ENCODE assay signal across 8 cellular contexts in genomic region chr19:9834302-9834725, GRCh38. TPM values are rescaled to one million over a fixed set of nuclear protein-coding genes. Genes with fewer than 3 reads are reported as not detected.
DNase-seq lines count a peak whose midpoint lies in the region; ATAC-seq and TF ChIP-seq lines count a peak whose summit lies in the region.

No MANE protein-coding gene starts in this region.

- H3K9me2 ChIP-seq in PC-9 (ENCODE audit: insufficient read depth) = no peaks in the 10 kb centered on the region

- peaks cover 12 to 46% of the 10 kb centered on the region in 2 experiments; a peak in 2 of 3 replicates for H3K36me3 ChIP-seq in HEK293 (ENCODE audit: control insufficient read depth in 2 of 2, insufficient read depth in 1 of 2, low read length in 2 of 2)
- H3K36me3 ChIP-seq in brain microvascular endothelial cell (replicated peaks) = peaks cover 10% of the 10 kb centered on the region
- H3K36me3 ChIP-seq in muscle layer of colon (ENCODE audit: insufficient read depth, low read length) = peaks cover 16% of the 10 kb centered on the region
- H3K36me3 ChIP-seq in PC-9 (ENCODE audit: low read depth) = no peaks in the 10 kb centered on the region; the same call in none of the 2 replicates

- H4K20me1 ChIP-seq in PC-9 (ENCODE audit: insufficient read depth) = 0 out of 2 replicates have a peak, but pooled peaks cover 15% of the 10 kb centered on the region

- POLR2A ChIA-PET in HEK293 (lab: Yijun Ruan, JAX) = interaction anchor here (0.7 to 1.6 kb wide), 3 partner anchors 11 to 15 kb away, joined by 3 to 8 read pairs (median 6); partner anchors contain the start of gene FBXL12
- POLR2A ChIA-PET in PC-9 (lab: Charles Lee; ENCODE audit: unreplicated experiment) = interaction anchor here (0.6 to 0.7 kb wide), 2 partner anchors 23 to 83 kb away, joined by 4 to 6 read pairs; no protein-coding TSS in a partner anchor

- no TSS peak for BruUV-seq in PC-9 (replicated peaks; lab: Mats Ljungman, UMichigan)

- H3K27me3 ChIP-seq in brain microvascular endothelial cell (replicated peaks) = no peaks in the 10 kb centered on the region
- H3K27me3 ChIP-seq in muscle layer of colon (ENCODE audit: control insufficient read depth in 1 of 2, insufficient read depth in 2 of 2, low read length in 2 of 2) = no peaks in the 10 kb centered on the region
- no peaks in the 10 kb centered on the region for H3K27me3 ChIP-seq in PC-9 (ENCODE audit: insufficient read depth, low read depth)

- peaks cover 13% of the 10 kb centered on the region for H3F3A ChIP-seq in PC-9 (ENCODE audit: insufficient read depth, low read depth)

- H3K4me2 ChIP-seq in PC-9 = no peak overlapping the region

- no peak for TF ChIP-seq CTCF in 22Rv1 (IDR thresholded peaks at IDR 0.05)
- no peak for TF ChIP-seq CTCF in HEK293 (tag by site-specific recombination; IDR thresholded peaks at IDR 0.05)
- no peak for TF ChIP-seq CTCF in brain microvascular endothelial cell (IDR thresholded peaks at IDR 0.05; ENCODE audit: low read depth, low read length, missing control alignments)
- TF ChIP-seq CTCF in PC-9 (conservative IDR thresholded peaks at IDR 0.05) = no peak

- H3K79me2 ChIP-seq in PC-9 (ENCODE audit: low read depth) = peaks cover 25% of the 10 kb centered on the region

- H3K9me3 ChIP-seq in HEK293 (ENCODE audit: control insufficient read depth, insufficient read depth, low read depth, low read length) (no peaks in the 10 kb centered on the region), muscle layer of colon (ENCODE audit: low read length) (no peaks in the 10 kb centered on the region), PC-9 (ENCODE audit: insufficient read depth, low read depth) (no peaks in the 10 kb centered on the region)

- in situ Hi-C loops in brain microvascular endothelial cell (cut with HindIII; ENCODE audit: low pct_ligation_motif_present, low sequenced_read_pairs) = no loop called here

- no peak for ATAC-seq in HG02678 (IDR thresholded peaks at IDR 0.05; ENCODE audit: unreplicated experiment)

- CTCF ChIA-PET in HEK293 (lab: Yijun Ruan, JAX) (interaction anchor here (0.5 to 1.4 kb wide), 6 partner anchors 8 to 63 kb away, joined by 3 to 5 read pairs (median 3); no protein-coding TSS in a partner anchor), PC-9 (lab: Charles Lee) (interaction anchor here (0.7 kb wide), 1 partner anchor 787 kb away, joined by 4 read pairs; no protein-coding TSS in a partner anchor)

- H3K4me1 ChIP-seq in HEK293 (ENCODE audit: control insufficient read depth, insufficient read depth, low read length) = no peaks in the 10 kb centered on the region
- H3K4me1 ChIP-seq in muscle layer of colon (ENCODE audit: insufficient read depth, low read length) = peaks cover 23% of the 10 kb centered on the region
- peaks cover 10% of the 10 kb centered on the region for H3K4me1 ChIP-seq in PC-9 (replicated peaks; ENCODE audit: insufficient read depth)

- DNase-seq in brain microvascular endothelial cell (no peak), kidney tubule cell (ENCODE audit: low spot score) (no peak), NCI-H2227 (lab: John Stamatoyannopoulos, UW; ENCODE audit: unreplicated experiment) (no peak), PC-9 (no peak)

- H2AFZ ChIP-seq in PC-9 = no peak overlapping the region

- H3K27ac ChIP-seq in 22Rv1 (peak overlapping the region; percentile 57), HEK293 (ENCODE audit: extremely low read depth, low read depth, low read length) (no peak overlapping the region), brain microvascular endothelial cell (no peak overlapping the region), muscle layer of colon (ENCODE audit: low read depth, low read length) (peak overlapping the region; percentile 54), PC-9 (no peak overlapping the region)

- intact Hi-C loops in PC-9 (cut with micrococcal nuclease; ENCODE audit: unreplicated experiment) = no loop called here

- no peak overlapping the region for H3K9ac ChIP-seq in muscle layer of colon (ENCODE audit: low read length)

- H3K4me3 ChIP-seq in HEK293 (ENCODE audit: low read depth, low read length) (peak overlapping the region; percentile 58), brain microvascular endothelial cell (ENCODE audit: low read depth, low read length) (peak overlapping the region; percentile 80), muscle layer of colon (ENCODE audit: low read depth in 1 of 2, low read length in 2 of 2) (peak overlapping the region; percentile 64 to 66), PC-9 (no peak overlapping the region)

TF ChIP-seq in HEK293, 187 proteins besides CTCF, POLR2A, EP300 and RAD21:
- TF ChIP-seq KLF9 (tag by site-specific recombination; IDR thresholded peaks at IDR 0.05; ENCODE audit: low read depth) (no peak), SCRT2 (tag by site-specific recombination; IDR thresholded peaks at IDR 0.05) (peak; percentile 76; the same call in 1 of the 2 replicates), ZBTB11 (tag by site-specific recombination; conservative IDR thresholded peaks at IDR 0.05; ENCODE audit: low read depth) (0 out of 2 replicates have a peak, but pooled peaks have one; percentile 18), YY2 (tag by site-specific recombination; IDR thresholded peaks at IDR 0.05) (no peak)

RNA-seq across cellular contexts. Expression of gene PIN1, which starts 0.8 kb away (rescaled TPM):
- 72.2 and 74.1 TPM in 2 replicates for total RNA-seq in PC-9 (2021)

RNA-seq across cellular contexts. Expression of gene UBL5, which starts 6.6 kb away (rescaled TPM):
- total RNA-seq in PC-9 (2021) = 400 and 403 TPM in 2 replicates

RNA-seq across cellular contexts. Expression of gene FBXL12, which starts 15.4 kb away (rescaled TPM):
- total RNA-seq in PC-9 (2021) = 30.7 and 35.8 TPM in 2 replicates

Comparison
In these comparisons a context has a peak if more than half of its experiments do, and no peak if none do; other contexts are left out.
1. H3K27ac ChIP-seq: peak in 22Rv1 (single experiment) and muscle layer of colon (single experiment); none in HEK293 (single experiment), brain microvascular endothelial cell (single experiment) and PC-9 (single experiment).